ENCODE assay signal across 1 cellular context in the genomic region with DNA sequence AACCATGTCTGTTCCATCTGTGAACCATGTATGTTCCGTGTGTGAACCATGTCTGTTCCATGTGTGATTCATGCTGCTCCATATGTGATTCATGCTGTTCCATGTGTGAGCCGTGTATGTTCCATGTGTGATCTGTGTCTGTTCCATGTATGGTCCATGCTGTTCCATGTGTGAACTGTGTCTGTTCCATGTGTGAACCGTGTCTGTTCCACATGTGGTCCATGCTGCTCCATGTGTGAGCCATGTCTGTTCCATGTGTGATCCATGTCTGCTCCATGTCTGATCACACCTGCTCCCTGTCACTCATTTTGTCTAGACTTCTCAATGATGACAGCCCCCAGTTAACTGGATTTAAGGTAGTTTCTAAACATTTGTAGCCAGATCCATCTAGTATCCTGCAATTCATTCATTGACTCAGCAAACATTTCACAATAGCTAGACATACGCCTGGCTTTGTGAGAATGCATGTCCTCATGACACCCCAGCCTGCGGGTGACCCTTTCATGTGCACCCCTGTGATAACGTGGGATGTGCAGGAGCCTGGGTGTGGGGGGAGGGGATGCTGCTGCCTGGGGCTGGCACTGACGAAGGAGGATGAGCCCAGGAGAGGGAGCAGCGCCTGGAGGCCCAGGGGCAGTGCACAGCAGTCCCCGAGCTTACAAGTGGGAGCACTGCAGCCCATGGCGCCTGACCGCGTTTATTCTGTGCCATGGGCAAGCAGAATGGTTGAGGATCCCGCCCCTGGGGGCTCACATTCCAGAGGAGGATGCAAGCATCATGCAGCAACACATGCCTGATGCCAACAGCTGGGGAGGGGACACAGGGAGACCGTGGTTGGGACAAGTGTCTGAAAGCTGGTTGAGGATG.
A peak's percentile ranks its signal among the peaks of the same experiment; 100 is the strongest.
TF ChIP-seq lines count a peak whose summit lies in the region.

No MANE protein-coding gene starts in this region.

TF ChIP-seq in HEK293, 187 proteins besides CTCF, POLR2A, EP300 and RAD21 (continued from another document):
- TF ChIP-seq, protein P1, sequence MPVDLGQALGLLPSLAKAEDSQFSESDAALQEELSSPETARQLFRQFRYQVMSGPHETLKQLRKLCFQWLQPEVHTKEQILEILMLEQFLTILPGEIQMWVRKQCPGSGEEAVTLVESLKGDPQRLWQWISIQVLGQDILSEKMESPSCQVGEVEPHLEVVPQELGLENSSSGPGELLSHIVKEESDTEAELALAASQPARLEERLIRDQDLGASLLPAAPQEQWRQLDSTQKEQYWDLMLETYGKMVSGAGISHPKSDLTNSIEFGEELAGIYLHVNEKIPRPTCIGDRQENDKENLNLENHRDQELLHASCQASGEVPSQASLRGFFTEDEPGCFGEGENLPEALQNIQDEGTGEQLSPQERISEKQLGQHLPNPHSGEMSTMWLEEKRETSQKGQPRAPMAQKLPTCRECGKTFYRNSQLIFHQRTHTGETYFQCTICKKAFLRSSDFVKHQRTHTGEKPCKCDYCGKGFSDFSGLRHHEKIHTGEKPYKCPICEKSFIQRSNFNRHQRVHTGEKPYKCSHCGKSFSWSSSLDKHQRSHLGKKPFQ (tag by site-specific recombination; IDR thresholded peaks at IDR 0.05), result peak; percentile 87
